ENCODE assay signal across 12 cellular contexts in genomic region chr1:39128959-39129358, GRCh38.
DNase-seq lines count a peak whose midpoint lies in the region; ATAC-seq, FAIRE-seq and TF ChIP-seq lines count a peak whose summit lies in the region.
"Had no signal": no experiment of that assay in that cellular context is flagged by ENCODE, and none has a peak within 500 bp of the region (broad histone marks: within the 10 kb centered on the region; RNA-seq: fewer than 3 reads in every experiment).

No MANE protein-coding gene starts in this region.

- H3K4me3 ChIP-seq in astrocyte (ENCODE audit: insufficient read depth, low read depth, low read length) (no peak overlapping the region), lower leg skin (ENCODE audit: low read depth, poor library complexity, severe bottlenecking) (no peak overlapping the region)
- H3K4me3 ChIP-seq: A549 had no signal

- H3K4me1 ChIP-seq in astrocyte (ENCODE audit: insufficient read depth, low read length) = peaks cover 27% of the 10 kb centered on the region

- peaks cover 66% of the 10 kb centered on the region for H4K20me1 ChIP-seq in astrocyte (ENCODE audit: insufficient read depth, low read length)

- TF ChIP-seq POLR2A in lower leg skin (IDR thresholded peaks at IDR 0.05) = no peak

- H3K9me3 Mint-ChIP-seq in astrocyte (ENCODE audit: unreplicated experiment) (no peaks in the 10 kb centered on the region), type B pancreatic cell (no peaks in the 10 kb centered on the region)

- H3K79me2 ChIP-seq in astrocyte (ENCODE audit: insufficient read depth, low read length) = peaks cover 96% of the 10 kb centered on the region

- no peaks in the 10 kb centered on the region for H3K27me3 Mint-ChIP-seq in astrocyte (ENCODE audit: low read depth, unreplicated experiment)
- no peaks in the 10 kb centered on the region for H3K27me3 Mint-ChIP-seq in type B pancreatic cell

- H2AFZ ChIP-seq in astrocyte (ENCODE audit: low read depth, low read length) = no peak overlapping the region

- peak overlapping the region; percentile 45 for H3K27ac Mint-ChIP-seq in astrocyte (ENCODE audit: unreplicated experiment)
- peak overlapping the region; percentile 88 for H3K27ac Mint-ChIP-seq in type B pancreatic cell

- TF ChIP-seq CTCF in astrocyte (IDR thresholded peaks at IDR 0.05; ENCODE audit: insufficient read depth, low read depth, low read length) (no peak), lower leg skin (IDR thresholded peaks at IDR 0.05) (no peak), type B pancreatic cell (conservative IDR thresholded peaks at IDR 0.05) (no peak)

- H3K36me3 ChIP-seq in astrocyte (ENCODE audit: insufficient read depth, low read length) = peaks cover 3% of the 10 kb centered on the region

- H3K36me3 Mint-ChIP-seq in astrocyte (ENCODE audit: low read depth, unreplicated experiment) = peaks cover 6% of the 10 kb centered on the region
- peaks cover 14% of the 10 kb centered on the region for H3K36me3 Mint-ChIP-seq in type B pancreatic cell

- H3K27me3 ChIP-seq in astrocyte (ENCODE audit: insufficient read depth, low read length) = no peaks in the 10 kb centered on the region

- ATAC-seq in HG03139 (IDR thresholded peaks at IDR 0.05; ENCODE audit: unreplicated experiment) (no peak), GM19023 (IDR thresholded peaks at IDR 0.05; ENCODE audit: unreplicated experiment) (no peak)

- WGBS in lower leg skin, 2 donors = 52 to 55% methylated on average over 2 of the region's 2 CpGs

- H3K27ac ChIP-seq in astrocyte (ENCODE audit: low read depth, low read length) = no peak overlapping the region

- intact Hi-C loops in lower leg skin (cut with DNase I; ENCODE audit: low total_unique reads) = no loop called here

- H3K4me1 Mint-ChIP-seq in astrocyte (ENCODE audit: low read depth, unreplicated experiment) = peaks cover 62% of the 10 kb centered on the region
- H3K4me1 Mint-ChIP-seq in type B pancreatic cell (ENCODE audit: unreplicated experiment) = peaks cover 48% of the 10 kb centered on the region

- no peak overlapping the region for H3K9ac ChIP-seq in astrocyte (ENCODE audit: low read length)

- H3K4me3 Mint-ChIP-seq in astrocyte (ENCODE audit: unreplicated experiment) (no peak overlapping the region), type B pancreatic cell (peak overlapping the region; percentile 40)

- H3K9me3 ChIP-seq in astrocyte (ENCODE audit: insufficient read depth, low read depth, low read length) = no peaks in the 10 kb centered on the region
- H3K9me3 ChIP-seq: A549 had no signal

- peak; percentile 29 for DNase-seq in NCI-H748 (lab: John Stamatoyannopoulos, UW; ENCODE audit: unreplicated experiment)
- no peak for DNase-seq in NCI-H748 treated with DMSO at 0.1 percent for 48 hours (lab: John Stamatoyannopoulos, UW)
- DNase-seq in astrocyte (ENCODE audit: low read depth) = no peak
- DNase-seq in lower leg skin (ENCODE audit: low spot score in 2 of 2) = peak; percentile 79 to 88
- no peak for DNase-seq in type B pancreatic cell (ENCODE audit: extremely low spot score, unreplicated experiment)
- DNase-seq in cerebellar cortex (ENCODE audit: low spot score) = no peak
- DNase-seq: activated CD8-positive, alpha-beta memory T cell treated with anti-CD3 and anti-CD28 coated beads, Interleukin-2, amount 50 U/mL, for 4 hours; NCI-H2081 treated with DMSO at 0.1 percent for 48 hours; T-helper 1 cell had no signal

- no peak overlapping the region for H3K4me2 ChIP-seq in astrocyte (ENCODE audit: low read length)

- FAIRE-seq in astrocyte (lab: Jason Lieb, UNC) = no peak
- FAIRE-seq: A549 had no signal

Comparison
In these comparisons a context has a peak if more than half of its experiments do, and no peak if none do; other contexts are left out.
1. DNase-seq: peak in NCI-H748 (single experiment) and lower leg skin (2 of 2); none in NCI-H748 treated with DMSO at 0.1 percent for 48 hours (single experiment), astrocyte (single experiment), type B pancreatic cell (single experiment) and cerebellar cortex (single experiment).